In genomic region chr7:129793506-129794310, GRCh38 we compare ENCODE assay signal across 18 cellular contexts.
DNase-seq lines count a peak whose midpoint lies in the region; ATAC-seq, FAIRE-seq and TF ChIP-seq lines count a peak whose summit lies in the region.
"Had no signal": no experiment of that assay in that cellular context is flagged by ENCODE, and none has a peak within 500 bp of the region (broad histone marks: within the 10 kb centered on the region; RNA-seq: fewer than 3 reads in every experiment).

No MANE protein-coding gene starts in this region.

- H4K20me1 ChIP-seq in HepG2 (ENCODE audit: insufficient read depth, low read length): no peaks in the 10 kb centered on the region

- H3K4me1 Mint-ChIP-seq in natural killer cell treated with Interleukin-12 subunit alpha and Interleukin-12 subunit beta and Interleukin-15 and Interleukin-18, amount 100 ng/mL, for 72 hours (ENCODE audit: low read depth in 2 of 2): no peaks in the 10 kb centered on the region
- no peaks in the 10 kb centered on the region for H3K4me1 Mint-ChIP-seq in natural killer cell
- H3K4me1 Mint-ChIP-seq: CD4-positive, CD25-positive, alpha-beta regulatory T cell had no signal

- BruUV-seq in HepG2 (replicated peaks; lab: Mats Ljungman, UMichigan): no TSS peak

- TF ChIP-seq CTCF in natural killer cell (IDR thresholded peaks at IDR 0.05): no peak
- TF ChIP-seq CTCF in bronchial epithelial cell (IDR thresholded peaks at IDR 0.05; ENCODE audit: insufficient read depth, low read length, severe bottlenecking): no peak
- no peak for TF ChIP-seq CTCF in HepG2 (CRISPR knock-in tag; IDR thresholded peaks at IDR 0.05)

- no peak overlapping the region for H2AFZ ChIP-seq in HepG2 (ENCODE audit: low read length)

- no peak for TF ChIP-seq EP300 in HepG2 (IDR thresholded peaks at IDR 0.05; ENCODE audit: low read depth in 2 of 2, low read length in 2 of 2)
- no peak for TF ChIP-seq EP300 in HepG2 (CRISPR knock-in tag; IDR thresholded peaks at IDR 0.05; ENCODE audit: borderline replicate concordance)

- 40% methylated on average over 5 of the region's 9 CpGs for WGBS in HepG2 (ENCODE audit: low lambda C conversion rate)

- peak; percentile 48 for DNase-seq in natural killer cell treated with Interleukin-12 subunit alpha and Interleukin-12 subunit beta and Interleukin-15 and Interleukin-18, amount 100 ng/mL, for 72 hours (ENCODE audit: low spot score)
- DNase-seq in natural killer cell (no peak), bronchial epithelial cell (ENCODE audit: low read depth) (no peak), HepG2 (ENCODE audit: low spot score) (no peak), NCI-H226 (no peak)
- DNase-seq in central memory CD4-positive, alpha-beta T cell: no peak
- DNase-seq: CD4-positive, CD25-positive, alpha-beta regulatory T cell; DMS53; H9; KG1; NCI-H146; NCI-H2081; NCI-H2227 treated with DMSO at 0.1 percent for 48 hours; NCI-H526; OCI-M1; SIG-M5 had no signal

- H3K4me2 ChIP-seq in HepG2 (ENCODE audit: low read depth, low read length): no peak overlapping the region

- H3K27ac Mint-ChIP-seq in natural killer cell treated with Interleukin-12 subunit alpha and Interleukin-12 subunit beta and Interleukin-15 and Interleukin-18, amount 100 ng/mL, for 72 hours: no peak overlapping the region
- no peak overlapping the region for H3K27ac Mint-ChIP-seq in natural killer cell
- H3K27ac Mint-ChIP-seq: CD4-positive, CD25-positive, alpha-beta regulatory T cell had no signal

- TF ChIP-seq POLR2A in HepG2 (IDR thresholded peaks at IDR 0.05; ENCODE audit: insufficient read depth in 1 of 2, low read depth in 2 of 2, low read length in 2 of 2): no peak

- CTCF ChIA-PET in HepG2 (lab: Yijun Ruan, JAX; ENCODE audit: low intra/inter-chr PET ratio, low total read pairs): no interaction called here

- H3K4me3 ChIP-seq in bronchial epithelial cell (ENCODE audit: low read depth, low read length) (no peak overlapping the region), HepG2 (replicated peaks in 1 of 3; ENCODE audit: insufficient read depth in 1 of 3, low read depth in 2 of 3, low read length in 3 of 3) (no peak overlapping the region)

- peak; percentile 40 for FAIRE-seq in bronchial epithelial cell (lab: Jason Lieb, UNC)
- no peak for FAIRE-seq in HepG2 (lab: Jason Lieb, UNC)
- FAIRE-seq: HTR-8/SVneo had no signal

- in situ Hi-C loops in HepG2 (cut with HindIII; ENCODE audit: extremely low pct_ligation_motif_present, low pct_unique_long_range_greater_than_20kb): no loop called here

- no peak for ATAC-seq in natural killer cell treated with Interleukin-12 subunit alpha and Interleukin-12 subunit beta and Interleukin-15 and Interleukin-18, amount 100 ng/mL, for 72 hours
- ATAC-seq in natural killer cell: no peak
- ATAC-seq in HepG2: no peak; the same call in 2 of the 3 replicates
- ATAC-seq in HG03378 (IDR thresholded peaks at IDR 0.05; ENCODE audit: unreplicated experiment): no peak

- TF ChIP-seq RAD21 in HepG2 (CRISPR knock-in tag; IDR thresholded peaks at IDR 0.05): no peak

- no peaks in the 10 kb centered on the region for H3K9me3 Mint-ChIP-seq in natural killer cell treated with Interleukin-12 subunit alpha and Interleukin-12 subunit beta and Interleukin-15 and Interleukin-18, amount 100 ng/mL, for 72 hours
- H3K9me3 Mint-ChIP-seq in natural killer cell: no peaks in the 10 kb centered on the region
- H3K9me3 Mint-ChIP-seq: H9 had no signal

- no peaks in the 10 kb centered on the region for H3K79me2 ChIP-seq in HepG2 (ENCODE audit: insufficient read depth, low read length)

- no peak overlapping the region for H3K27ac ChIP-seq in HepG2 (ENCODE audit: extremely low read length, insufficient read depth, low read length)

- H3K36me3 ChIP-seq in bronchial epithelial cell (ENCODE audit: control insufficient read depth, insufficient read depth, low read length) (no peaks in the 10 kb centered on the region), HepG2 (replicated peaks in 1 of 2; ENCODE audit: control insufficient read depth in 1 of 2, insufficient read depth in 2 of 2, low read length in 2 of 2) (no peaks in the 10 kb centered on the region)

- intact Hi-C loops in natural killer cell (cut with micrococcal nuclease) (no loop called here), HepG2 (cut with micrococcal nuclease; ENCODE audit: unreplicated experiment) (no loop called here)

- H3K9ac ChIP-seq in HepG2 (ENCODE audit: insufficient read depth, low read depth, low read length): no peak overlapping the region

- H3K9me3 ChIP-seq in HepG2 (ENCODE audit: low read length): no peaks in the 10 kb centered on the region

- peaks cover 10 to 12% of the 10 kb centered on the region in 2 donors for H3K27me3 Mint-ChIP-seq in natural killer cell treated with Interleukin-12 subunit alpha and Interleukin-12 subunit beta and Interleukin-15 and Interleukin-18, amount 100 ng/mL, for 72 hours
- H3K27me3 Mint-ChIP-seq in natural killer cell (ENCODE audit: low read depth in 2 of 2): peaks cover 12% of the 10 kb centered on the region in 2 donors

- no peaks in the 10 kb centered on the region for H3K36me3 Mint-ChIP-seq in natural killer cell treated with Interleukin-12 subunit alpha and Interleukin-12 subunit beta and Interleukin-15 and Interleukin-18, amount 100 ng/mL, for 72 hours
- H3K36me3 Mint-ChIP-seq in natural killer cell: no peaks in the 10 kb centered on the region
- H3K36me3 Mint-ChIP-seq: CD4-positive, CD25-positive, alpha-beta regulatory T cell had no signal

- H3K4me1 ChIP-seq in HepG2 (ENCODE audit: insufficient read depth, low read length): peaks cover 6% of the 10 kb centered on the region; the same call in 1 of the 2 replicates

- POLR2A ChIA-PET in HepG2 (lab: Yijun Ruan, JAX): no interaction called here

- H3K27me3 ChIP-seq in bronchial epithelial cell (ENCODE audit: control insufficient read depth, insufficient read depth, low read length) (peaks cover 1% of the 10 kb centered on the region), HepG2 (ENCODE audit: control insufficient read depth in 1 of 2, insufficient read depth in 2 of 2, low read length in 2 of 2) (peaks cover 7 to 19% of the 10 kb centered on the region in 2 experiments; a peak in 3 of 5 replicates)

- no peak overlapping the region for H3K4me3 Mint-ChIP-seq in natural killer cell treated with Interleukin-12 subunit alpha and Interleukin-12 subunit beta and Interleukin-15 and Interleukin-18, amount 100 ng/mL, for 72 hours
- no peak overlapping the region for H3K4me3 Mint-ChIP-seq in natural killer cell
- H3K4me3 Mint-ChIP-seq: CD4-positive, CD25-positive, alpha-beta regulatory T cell; H9 had no signal

TF ChIP-seq in HepG2, 621 proteins besides CTCF, POLR2A, EP300 and RAD21 (continues in another document):
- 0 out of 2 replicates have a peak, but pooled peaks have one; percentile 17 for TF ChIP-seq MAFF (IDR thresholded peaks at IDR 0.05; ENCODE audit: low read depth, low read length)
- TF ChIP-seq KDM6A (CRISPR knock-in tag; IDR thresholded peaks at IDR 0.05; ENCODE audit: low read depth): no peak
- no peak for TF ChIP-seq SYNCRIP (IDR thresholded peaks at IDR 0.05; ENCODE audit: insufficient read depth, low read depth, low read length)
- no peak for TF ChIP-seq KAT7 (CRISPR knock-in tag; IDR thresholded peaks at IDR 0.05; ENCODE audit: borderline replicate concordance)
- TF ChIP-seq HMG20A (CRISPR knock-in tag; IDR thresholded peaks at IDR 0.05; ENCODE audit: borderline replicate concordance): no peak
- no peak for TF ChIP-seq ZNF367 (CRISPR knock-in tag; IDR thresholded peaks at IDR 0.05; ENCODE audit: borderline replicate concordance)
- no peak for TF ChIP-seq SMARCC2 (IDR thresholded peaks at IDR 0.05)
- no peak for TF ChIP-seq ZNF788 (CRISPR knock-in tag; IDR thresholded peaks at IDR 0.05; ENCODE audit: borderline replicate concordance)
- no peak for TF ChIP-seq ZNF451 (CRISPR knock-in tag; IDR thresholded peaks at IDR 0.05)
- TF ChIP-seq KLF13 (CRISPR knock-in tag; IDR thresholded peaks at IDR 0.05): no peak
- no peak for TF ChIP-seq ZNF441 (CRISPR knock-in tag; IDR thresholded peaks at IDR 0.05; ENCODE audit: borderline replicate concordance)
- TF ChIP-seq, protein P1, sequence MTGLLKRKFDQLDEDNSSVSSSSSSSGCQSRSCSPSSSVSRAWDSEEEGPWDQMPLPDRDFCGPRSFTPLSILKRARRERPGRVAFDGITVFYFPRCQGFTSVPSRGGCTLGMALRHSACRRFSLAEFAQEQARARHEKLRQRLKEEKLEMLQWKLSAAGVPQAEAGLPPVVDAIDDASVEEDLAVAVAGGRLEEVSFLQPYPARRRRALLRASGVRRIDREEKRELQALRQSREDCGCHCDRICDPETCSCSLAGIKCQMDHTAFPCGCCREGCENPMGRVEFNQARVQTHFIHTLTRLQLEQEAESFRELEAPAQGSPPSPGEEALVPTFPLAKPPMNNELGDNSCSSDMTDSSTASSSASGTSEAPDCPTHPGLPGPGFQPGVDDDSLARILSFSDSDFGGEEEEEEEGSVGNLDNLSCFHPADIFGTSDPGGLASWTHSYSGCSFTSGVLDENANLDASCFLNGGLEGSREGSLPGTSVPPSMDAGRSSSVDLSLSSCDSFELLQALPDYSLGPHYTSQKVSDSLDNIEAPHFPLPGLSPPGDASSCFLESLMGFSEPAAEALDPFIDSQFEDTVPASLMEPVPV (CRISPR knock-in tag; IDR thresholded peaks at IDR 0.05): no peak
- TF ChIP-seq, protein P2, sequence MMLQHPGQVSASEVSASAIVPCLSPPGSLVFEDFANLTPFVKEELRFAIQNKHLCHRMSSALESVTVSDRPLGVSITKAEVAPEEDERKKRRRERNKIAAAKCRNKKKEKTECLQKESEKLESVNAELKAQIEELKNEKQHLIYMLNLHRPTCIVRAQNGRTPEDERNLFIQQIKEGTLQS (CRISPR knock-in tag; IDR thresholded peaks at IDR 0.05): no peak
- no peak for TF ChIP-seq CENPX (CRISPR knock-in tag; IDR thresholded peaks at IDR 0.05)
- TF ChIP-seq MAFK (conservative IDR thresholded peaks at IDR 0.05 in 1 of 2, IDR thresholded peaks at IDR 0.05 in 1 of 2; ENCODE audit: low read length in 2 of 2): peak; percentile 5 to 54; a peak in 2 of 4 replicates
- TF ChIP-seq ATF6 (CRISPR knock-in tag; conservative IDR thresholded peaks at IDR 0.05): no peak
